ENCODE assay signal across 17 cellular contexts in genomic region chr9:99582768-99583167, GRCh38.
A peak's percentile ranks its signal among the peaks of the same experiment; 100 is the strongest.
DNase-seq lines count a peak whose midpoint lies in the region; ATAC-seq and TF ChIP-seq lines count a peak whose summit lies in the region.
"Had no signal": no experiment of that assay in that cellular context is flagged by ENCODE, and none has a peak within 500 bp of the region (broad histone marks: within the 10 kb centered on the region; RNA-seq: fewer than 3 reads in every experiment).

No MANE protein-coding gene starts in this region.

- BruUV-seq in OCI-LY7 (replicated peaks; lab: Mats Ljungman, UMichigan): no TSS peak

- H3K4me2 ChIP-seq in BLaER1: peak overlapping the region; percentile 42
- H3K4me2 ChIP-seq in OCI-LY7 (ENCODE audit: low read length): peak overlapping the region; percentile 9

- H3K36me3 ChIP-seq in BLaER1 (no peaks in the 10 kb centered on the region), OCI-LY7 (ENCODE audit: insufficient read depth, low read length) (no peaks in the 10 kb centered on the region)

- DNase-seq in OCI-LY7 (ENCODE audit: low spot score) (peak; percentile 18), NCI-H82 treated with DMSO at 0.1 percent for 48 hours (lab: John Stamatoyannopoulos, UW; ENCODE audit: unreplicated experiment) (no peak), foreskin melanocyte (no peak), GM10266 (ENCODE audit: extremely low spot score) (no peak)
- DNase-seq: CD4-positive, alpha-beta T cell; DMS79; NCI-H1092; NCI-H1694; NCI-H2107; NCI-H345; NCI-H69; SHP77; T-helper 2 cell had no signal

- no peaks in the 10 kb centered on the region for H3K27me3 ChIP-seq in BLaER1

- H3K27ac ChIP-seq in BLaER1 (no peak overlapping the region), OCI-LY7 (ENCODE audit: low read depth, low read length, poor library complexity, severe bottlenecking) (no peak overlapping the region)

- CTCF ChIA-PET in OCI-LY7 (lab: Charles Lee; ENCODE audit: unreplicated experiment): no interaction called here

- POLR2A ChIA-PET in OCI-LY7 (lab: Charles Lee): interaction anchor here (0.8 kb wide), 1 partner anchor 11 kb away, joined by 3 read pairs; no protein-coding TSS in a partner anchor

- H3K4me1 ChIP-seq in BLaER1 (peaks cover 20% of the 10 kb centered on the region), OCI-LY7 (ENCODE audit: insufficient read depth, low read length, poor library complexity, severe bottlenecking) (peaks cover 10% of the 10 kb centered on the region)

- H4K20me1 ChIP-seq in BLaER1 (no peaks in the 10 kb centered on the region), OCI-LY7 (ENCODE audit: insufficient read depth, low read length) (no peaks in the 10 kb centered on the region)

- H3K79me2 ChIP-seq in OCI-LY7 (ENCODE audit: insufficient read depth, low read depth, low read length): no peaks in the 10 kb centered on the region

- H3K9me2 ChIP-seq in OCI-LY7 (ENCODE audit: insufficient read depth, low read length): no peaks in the 10 kb centered on the region

- no peak overlapping the region for H3K4me3 ChIP-seq in BLaER1
- no peak overlapping the region for H3K4me3 ChIP-seq in OCI-LY7 (ENCODE audit: low read depth, low read length, poor library complexity, severe bottlenecking)

- peaks cover 8% of the 10 kb centered on the region; the same call in 1 of the 2 replicates for H3K9me3 ChIP-seq in BLaER1
- no peaks in the 10 kb centered on the region for H3K9me3 ChIP-seq in OCI-LY7 (ENCODE audit: low read length)

- intact Hi-C loops in OCI-LY7 (cut with micrococcal nuclease; ENCODE audit: unreplicated experiment): no loop called here

- peak; percentile 72 for ATAC-seq in GM18868 (IDR thresholded peaks at IDR 0.05; ENCODE audit: unreplicated experiment)
- peak; percentile 51 for ATAC-seq in HG03175 (IDR thresholded peaks at IDR 0.05; ENCODE audit: unreplicated experiment)
- no peak for ATAC-seq in HG02970 (IDR thresholded peaks at IDR 0.05; ENCODE audit: low FRiP score, unreplicated experiment)

- TF ChIP-seq CTCF in OCI-LY7 (conservative IDR thresholded peaks at IDR 0.05; ENCODE audit: low read length): no peak
- TF ChIP-seq CTCF in GM10266 (IDR thresholded peaks at IDR 0.05; ENCODE audit: control insufficient read depth, insufficient read depth, low read depth, missing control alignments): no peak

- 0 out of 2 replicates have a peak overlapping the region, but pooled peaks have one; percentile 17 for H2AFZ ChIP-seq in OCI-LY7 (ENCODE audit: low read length)

- H3K9ac ChIP-seq in BLaER1: no peak overlapping the region
